ENCODE assay signal across 9 cellular contexts in genomic region chr14:90060965-90061848, GRCh38. TPM values are rescaled to one million over a fixed set of nuclear protein-coding genes. Genes with fewer than 3 reads are reported as not detected.
DNase-seq lines count a peak whose midpoint lies in the region; ATAC-seq, FAIRE-seq and TF ChIP-seq lines count a peak whose summit lies in the region.
"Had no signal": no experiment of that assay in that cellular context is flagged by ENCODE, and none has a peak within 500 bp of the region (broad histone marks: within the 10 kb centered on the region; RNA-seq: fewer than 3 reads in every experiment).

No MANE protein-coding gene starts in this region.

- FAIRE-seq in small intestine (lab: Jason Lieb, UNC) = no peak
- FAIRE-seq in GM19239 (lab: Jason Lieb, UNC) = no peak
- FAIRE-seq: A204.1 had no signal

- H3K9me2 ChIP-seq in hepatocyte (replicated peaks; ENCODE audit: insufficient read depth) = no peaks in the 10 kb centered on the region

- no peaks in the 10 kb centered on the region for H4K20me1 ChIP-seq in hepatocyte (ENCODE audit: insufficient read depth, poor library complexity, severe bottlenecking)

- H3K4me1 ChIP-seq in hepatocyte (ENCODE audit: insufficient read depth) (peaks cover 22% of the 10 kb centered on the region), small intestine (ENCODE audit: control insufficient read depth in 2 of 2, insufficient read depth in 1 of 2, low read depth in 1 of 2, low read length in 1 of 2) (peaks cover 2 to 4% of the 10 kb centered on the region in 2 donors)

- H3K4me2 ChIP-seq in hepatocyte = peak overlapping the region; percentile 98

- peak overlapping the region; percentile 83 for H2AFZ ChIP-seq in hepatocyte

- ATAC-seq in HG02885 (IDR thresholded peaks at IDR 0.05; ENCODE audit: poor library complexity, unreplicated experiment) (peak; percentile 24), HG02571 (IDR thresholded peaks at IDR 0.05; ENCODE audit: unreplicated experiment) (no peak)

- no peaks in the 10 kb centered on the region for H3K79me2 ChIP-seq in hepatocyte

- H3K4me3 ChIP-seq in hepatocyte = peak overlapping the region; percentile 61
- peak overlapping the region; percentile 23 to 43 for H3K4me3 ChIP-seq in small intestine (ENCODE audit: low read depth in 1 of 2, low read length in 2 of 2)

- no peaks in the 10 kb centered on the region for H3K36me3 ChIP-seq in hepatocyte (replicated peaks; ENCODE audit: insufficient read depth, low read depth)
- H3K36me3 ChIP-seq in small intestine (ENCODE audit: control insufficient read depth in 2 of 2, insufficient read depth in 2 of 2, low read length in 2 of 2) = no peaks in the 10 kb centered on the region

- H3K9me3 ChIP-seq in hepatocyte (ENCODE audit: low read depth) (no peaks in the 10 kb centered on the region), small intestine (ENCODE audit: control insufficient read depth, low read depth) (no peaks in the 10 kb centered on the region)

- 2% methylated on average over 78 of the region's 81 CpGs for WGBS in hepatocyte (ENCODE audit: low lambda C conversion rate, missing lambda C conversion rate)
- WGBS in small intestine, 3 donors = 1 to 3% (median 2%) methylated on average over 52 to 81 of the region's 81 CpGs

- H3K27me3 ChIP-seq in hepatocyte (peaks cover 84% of the 10 kb centered on the region), small intestine (ENCODE audit: control insufficient read depth in 2 of 2, insufficient read depth in 2 of 2, low read length in 2 of 2) (peaks cover 12 to 38% of the 10 kb centered on the region in 2 donors)

- TF ChIP-seq CTCF in hepatocyte (IDR thresholded peaks at IDR 0.05; ENCODE audit: poor library complexity) = no peak

- DNase-seq in DMS79 treated with DMSO at 0.1 percent for 48 hours (lab: John Stamatoyannopoulos, UW) (peak; percentile 13), DMS79 (lab: John Stamatoyannopoulos, UW) (no peak), hepatocyte (ENCODE audit: low spot score) (no peak), small intestine (no peak), GM19239 (ENCODE audit: insufficient read length, low spot score) (no peak)
- peak; percentile 59 for DNase-seq in activated CD8-positive, alpha-beta memory T cell treated with anti-CD3 and anti-CD28 coated beads, Interleukin-2, amount 50 U/mL, for 48 hours

- H3K27ac ChIP-seq in hepatocyte (no peak overlapping the region), small intestine (ENCODE audit: low read depth in 1 of 2, low read length in 1 of 2) (no peak overlapping the region)

RNA-seq across cellular contexts. Expression of gene KCNK13, which starts 0.6 kb away (rescaled TPM):
- total RNA-seq in hepatocyte = 0.28 and 0.47 TPM in 2 replicates
- polyA plus RNA-seq in hepatocyte (0.15 and 0.58 TPM in 2 replicates), small intestine (under 1 TPM in 2 of 3 donors, not detected in 1; 0.15 to 0.54 TPM)

Comparison
In these comparisons a context has a peak if more than half of its experiments do, and no peak if none do; other contexts are left out.
1. DNase-seq: peak in DMS79 treated with DMSO at 0.1 percent for 48 hours (single experiment) and activated CD8-positive, alpha-beta memory T cell treated with anti-CD3 and anti-CD28 coated beads, Interleukin-2, amount 50 U/mL, for 48 hours (single experiment); none in DMS79 (single experiment), hepatocyte (single experiment), small intestine (single experiment) and GM19239 (single experiment).